ENCODE assay signal across 1 cellular context in the genomic region with DNA sequence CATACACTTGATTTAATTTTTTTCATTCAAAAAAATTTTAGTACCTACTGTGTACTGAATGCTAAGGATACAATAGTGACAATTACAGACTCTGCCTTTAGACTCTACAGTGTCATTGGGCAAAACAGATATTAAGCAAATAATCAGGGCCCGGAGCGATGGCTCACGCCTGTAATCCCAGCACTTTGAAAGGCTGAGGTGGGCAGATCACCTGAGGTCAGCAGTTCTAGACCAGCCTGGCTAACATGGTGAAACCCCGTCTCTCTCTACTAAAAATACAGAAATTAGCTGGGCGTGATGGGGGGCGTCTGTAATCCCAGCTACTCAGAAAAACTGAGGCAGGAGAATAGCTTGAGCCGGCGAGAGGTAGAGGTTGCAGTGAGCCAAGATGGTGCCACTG.
TF ChIP-seq lines count a peak whose summit lies in the region.

No MANE protein-coding gene starts in this region.

TF ChIP-seq in GM12878, 131 proteins besides CTCF, POLR2A, EP300 and RAD21 (continued from another document):
- TF ChIP-seq CHD1 (IDR thresholded peaks at IDR 0.05; ENCODE audit: low read depth, low read length), result no peak
- TF ChIP-seq, protein P1, sequence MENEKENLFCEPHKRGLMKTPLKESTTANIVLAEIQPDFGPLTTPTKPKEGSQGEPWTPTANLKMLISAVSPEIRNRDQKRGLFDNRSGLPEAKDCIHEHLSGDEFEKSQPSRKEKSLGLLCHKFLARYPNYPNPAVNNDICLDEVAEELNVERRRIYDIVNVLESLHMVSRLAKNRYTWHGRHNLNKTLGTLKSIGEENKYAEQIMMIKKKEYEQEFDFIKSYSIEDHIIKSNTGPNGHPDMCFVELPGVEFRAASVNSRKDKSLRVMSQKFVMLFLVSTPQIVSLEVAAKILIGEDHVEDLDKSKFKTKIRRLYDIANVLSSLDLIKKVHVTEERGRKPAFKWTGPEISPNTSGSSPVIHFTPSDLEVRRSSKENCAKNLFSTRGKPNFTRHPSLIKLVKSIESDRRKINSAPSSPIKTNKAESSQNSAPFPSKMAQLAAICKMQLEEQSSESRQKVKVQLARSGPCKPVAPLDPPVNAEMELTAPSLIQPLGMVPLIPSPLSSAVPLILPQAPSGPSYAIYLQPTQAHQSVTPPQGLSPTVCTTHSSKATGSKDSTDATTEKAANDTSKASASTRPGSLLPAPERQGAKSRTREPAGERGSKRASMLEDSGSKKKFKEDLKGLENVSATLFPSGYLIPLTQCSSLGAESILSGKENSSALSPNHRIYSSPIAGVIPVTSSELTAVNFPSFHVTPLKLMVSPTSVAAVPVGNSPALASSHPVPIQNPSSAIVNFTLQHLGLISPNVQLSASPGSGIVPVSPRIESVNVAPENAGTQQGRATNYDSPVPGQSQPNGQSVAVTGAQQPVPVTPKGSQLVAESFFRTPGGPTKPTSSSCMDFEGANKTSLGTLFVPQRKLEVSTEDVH (IDR thresholded peaks at IDR 0.05; ENCODE audit: low read depth, partially characterized antibody), result no peak
- TF ChIP-seq, protein P2, sequence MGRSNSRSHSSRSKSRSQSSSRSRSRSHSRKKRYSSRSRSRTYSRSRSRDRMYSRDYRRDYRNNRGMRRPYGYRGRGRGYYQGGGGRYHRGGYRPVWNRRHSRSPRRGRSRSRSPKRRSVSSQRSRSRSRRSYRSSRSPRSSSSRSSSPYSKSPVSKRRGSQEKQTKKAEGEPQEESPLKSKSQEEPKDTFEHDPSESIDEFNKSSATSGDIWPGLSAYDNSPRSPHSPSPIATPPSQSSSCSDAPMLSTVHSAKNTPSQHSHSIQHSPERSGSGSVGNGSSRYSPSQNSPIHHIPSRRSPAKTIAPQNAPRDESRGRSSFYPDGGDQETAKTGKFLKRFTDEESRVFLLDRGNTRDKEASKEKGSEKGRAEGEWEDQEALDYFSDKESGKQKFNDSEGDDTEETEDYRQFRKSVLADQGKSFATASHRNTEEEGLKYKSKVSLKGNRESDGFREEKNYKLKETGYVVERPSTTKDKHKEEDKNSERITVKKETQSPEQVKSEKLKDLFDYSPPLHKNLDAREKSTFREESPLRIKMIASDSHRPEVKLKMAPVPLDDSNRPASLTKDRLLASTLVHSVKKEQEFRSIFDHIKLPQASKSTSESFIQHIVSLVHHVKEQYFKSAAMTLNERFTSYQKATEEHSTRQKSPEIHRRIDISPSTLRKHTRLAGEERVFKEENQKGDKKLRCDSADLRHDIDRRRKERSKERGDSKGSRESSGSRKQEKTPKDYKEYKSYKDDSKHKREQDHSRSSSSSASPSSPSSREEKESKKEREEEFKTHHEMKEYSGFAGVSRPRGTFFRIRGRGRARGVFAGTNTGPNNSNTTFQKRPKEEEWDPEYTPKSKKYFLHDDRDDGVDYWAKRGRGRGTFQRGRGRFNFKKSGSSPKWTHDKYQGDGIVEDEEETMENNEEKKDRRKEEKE (IDR thresholded peaks at IDR 0.05), result no peak
- no peak for TF ChIP-seq SUZ12 (IDR thresholded peaks at IDR 0.05; ENCODE audit: unreplicated experiment)
- no peak for TF ChIP-seq ZNF274 (IDR thresholded peaks at IDR 0.05; ENCODE audit: insufficient read depth, insufficient read length)
- no peak for TF ChIP-seq ETV6 (conservative IDR thresholded peaks at IDR 0.05 in 1 of 2, IDR thresholded peaks at IDR 0.05 in 1 of 2; ENCODE audit: borderline replicate concordance in 1 of 2, low read depth in 1 of 2)
- TF ChIP-seq ZNF207 (IDR thresholded peaks at IDR 0.05; ENCODE audit: borderline replicate concordance), result no peak
- no peak for TF ChIP-seq ZZZ3 (IDR thresholded peaks at IDR 0.05; ENCODE audit: control insufficient read depth, insufficient read length, low read depth)
- TF ChIP-seq, protein P3, sequence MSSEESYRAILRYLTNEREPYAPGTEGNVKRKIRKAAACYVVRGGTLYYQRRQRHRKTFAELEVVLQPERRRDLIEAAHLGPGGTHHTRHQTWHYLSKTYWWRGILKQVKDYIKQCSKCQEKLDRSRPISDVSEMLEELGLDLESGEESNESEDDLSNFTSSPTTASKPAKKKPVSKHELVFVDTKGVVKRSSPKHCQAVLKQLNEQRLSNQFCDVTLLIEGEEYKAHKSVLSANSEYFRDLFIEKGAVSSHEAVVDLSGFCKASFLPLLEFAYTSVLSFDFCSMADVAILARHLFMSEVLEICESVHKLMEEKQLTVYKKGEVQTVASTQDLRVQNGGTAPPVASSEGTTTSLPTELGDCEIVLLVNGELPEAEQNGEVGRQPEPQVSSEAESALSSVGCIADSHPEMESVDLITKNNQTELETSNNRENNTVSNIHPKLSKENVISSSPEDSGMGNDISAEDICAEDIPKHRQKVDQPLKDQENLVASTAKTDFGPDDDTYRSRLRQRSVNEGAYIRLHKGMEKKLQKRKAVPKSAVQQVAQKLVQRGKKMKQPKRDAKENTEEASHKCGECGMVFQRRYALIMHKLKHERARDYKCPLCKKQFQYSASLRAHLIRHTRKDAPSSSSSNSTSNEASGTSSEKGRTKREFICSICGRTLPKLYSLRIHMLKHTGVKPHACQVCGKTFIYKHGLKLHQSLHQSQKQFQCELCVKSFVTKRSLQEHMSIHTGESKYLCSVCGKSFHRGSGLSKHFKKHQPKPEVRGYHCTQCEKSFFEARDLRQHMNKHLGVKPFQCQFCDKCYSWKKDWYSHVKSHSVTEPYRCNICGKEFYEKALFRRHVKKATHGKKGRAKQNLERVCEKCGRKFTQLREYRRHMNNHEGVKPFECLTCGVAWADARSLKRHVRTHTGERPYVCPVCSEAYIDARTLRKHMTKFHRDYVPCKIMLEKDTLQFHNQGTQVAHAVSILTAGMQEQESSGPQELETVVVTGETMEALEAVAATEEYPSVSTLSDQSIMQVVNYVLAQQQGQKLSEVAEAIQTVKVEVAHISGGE (CRISPR knock-in tag; IDR thresholded peaks at IDR 0.05), result no peak
- TF ChIP-seq CBFB (IDR thresholded peaks at IDR 0.05; ENCODE audit: low read depth), result no peak
- TF ChIP-seq FOS (IDR thresholded peaks at IDR 0.05; ENCODE audit: borderline replicate concordance, extremely low read depth, insufficient read length), result no peak
- TF ChIP-seq, protein P4, sequence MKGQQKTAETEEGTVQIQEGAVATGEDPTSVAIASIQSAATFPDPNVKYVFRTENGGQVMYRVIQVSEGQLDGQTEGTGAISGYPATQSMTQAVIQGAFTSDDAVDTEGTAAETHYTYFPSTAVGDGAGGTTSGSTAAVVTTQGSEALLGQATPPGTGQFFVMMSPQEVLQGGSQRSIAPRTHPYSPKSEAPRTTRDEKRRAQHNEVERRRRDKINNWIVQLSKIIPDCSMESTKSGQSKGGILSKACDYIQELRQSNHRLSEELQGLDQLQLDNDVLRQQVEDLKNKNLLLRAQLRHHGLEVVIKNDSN (IDR thresholded peaks at IDR 0.05; ENCODE audit: borderline replicate concordance, extremely low read length, insufficient read depth, low read depth, low read length), result no peak
